ENCODE assay signal across 24 cellular contexts in genomic region chr6:97187951-97188350, GRCh38.
"Had no signal": no experiment of that assay in that cellular context is flagged by ENCODE, and none has a peak within 500 bp of the region (broad histone marks: within the 10 kb centered on the region; RNA-seq: fewer than 3 reads in every experiment).

No MANE protein-coding gene starts in this region.

- H3K9me3 ChIP-seq: left ventricle myocardium inferior, neutrophil, ovary, prostate gland, right atrium auricular region, stomach, suprapubic skin, tibial nerve had no signal

- H3K27me3 Mint-ChIP-seq: activated naive CD8-positive, alpha-beta T cell; activated T-cell treated with anti-CD3 and anti-CD28 coated beads, Interleukin-2, amount 50 U/mL, for 24 hours; activated T-helper 17 cell treated with anti-CD3 and anti-CD28 coated beads, Interleukin-2, amount 50 U/mL, for 72 hours; T-cell had no signal

- DNase-seq: activated CD8-positive, alpha-beta memory T cell treated with anti-CD3 and anti-CD28 coated beads for 24 hours; activated CD8-positive, alpha-beta memory T cell treated with anti-CD3 and anti-CD28 coated beads, Interleukin-2, amount 50 U/mL, for 4 hours; activated T-cell treated with anti-CD3 and anti-CD28 coated beads, Interleukin-2, amount 50 U/mL, for 24 hours; amniotic stem cell; cerebellar nuclear complex; foreskin keratinocyte; left ventricle myocardium inferior; ovary; stimulated activated CD4-positive, alpha-beta T cell treated with anti-CD3 and anti-CD28 coated beads, Interleukin-2, amount 100 ng/mL, for 24 hours; stomach; T-cell had no signal

- H3K27ac Mint-ChIP-seq: activated naive CD8-positive, alpha-beta T cell; activated T-cell treated with anti-CD3 and anti-CD28 coated beads, Interleukin-2, amount 50 U/mL, for 24 hours; activated T-helper 17 cell treated with anti-CD3 and anti-CD28 coated beads, Interleukin-2, amount 50 U/mL, for 72 hours; nephron; stimulated activated effector memory CD8-positive, alpha-beta T cell treated with anti-CD3 and anti-CD28 coated beads, Interleukin-12 subunit alpha, Interleukin-12 subunit beta, amount 100 ng/mL, for 72 hours; T-cell; T-helper 2 cell treated with Interferon-gamma antibody and Interleukin-4, amounts not matched to agents 5 μg/mL and 100 μg/mL, for 36 hours; WTC11 had no signal

- H3K4me1 ChIP-seq: prostate gland, right atrium auricular region, stomach, suprapubic skin, tibial nerve had no signal

- H3K4me3 Mint-ChIP-seq: activated naive CD8-positive, alpha-beta T cell; activated T-cell treated with anti-CD3 and anti-CD28 coated beads, Interleukin-2, amount 50 U/mL, for 24 hours; activated T-helper 17 cell treated with anti-CD3 and anti-CD28 coated beads, Interleukin-2, amount 50 U/mL, for 72 hours; nephron; stimulated activated effector memory CD8-positive, alpha-beta T cell treated with anti-CD3 and anti-CD28 coated beads, Interleukin-12 subunit alpha, Interleukin-12 subunit beta, amount 100 ng/mL, for 72 hours; T-cell; T-helper 2 cell treated with Interferon-gamma antibody and Interleukin-4, amounts not matched to agents 5 μg/mL and 100 μg/mL, for 36 hours; WTC11 had no signal

- H3K27me3 ChIP-seq: foreskin keratinocyte, hepatocyte, neutrophil, ovary, right atrium auricular region, stomach, suprapubic skin, tibial nerve had no signal

- H3K9me3 Mint-ChIP-seq: activated T-cell treated with anti-CD3 and anti-CD28 coated beads, Interleukin-2, amount 50 U/mL, for 24 hours; activated T-helper 17 cell treated with anti-CD3 and anti-CD28 coated beads, Interleukin-2, amount 50 U/mL, for 72 hours; nephron; stimulated activated effector memory CD8-positive, alpha-beta T cell treated with anti-CD3 and anti-CD28 coated beads, Interleukin-12 subunit alpha, Interleukin-12 subunit beta, amount 100 ng/mL, for 72 hours; T-cell; T-helper 2 cell treated with Interferon-gamma antibody and Interleukin-4, amounts not matched to agents 5 μg/mL and 100 μg/mL, for 36 hours; WTC11 had no signal

- H2AFZ ChIP-seq: hepatocyte had no signal

- H3K4me2 ChIP-seq: hepatocyte had no signal

- H3K36me3 ChIP-seq: left ventricle myocardium inferior, neutrophil, ovary, prostate gland, right atrium auricular region, stomach, suprapubic skin, tibial nerve had no signal

- H3K4me3 ChIP-seq: hepatocyte, left ventricle myocardium inferior, ovary, prostate gland, right atrium auricular region, stomach, suprapubic skin, tibial nerve had no signal

- H3K27ac ChIP-seq: epithelial cell of prostate, foreskin keratinocyte, hepatocyte, left ventricle myocardium inferior, neutrophil, ovary, prostate gland, right atrium auricular region, stomach, suprapubic skin, tibial nerve had no signal

- H3K36me3 Mint-ChIP-seq: activated naive CD8-positive, alpha-beta T cell; stimulated activated effector memory CD8-positive, alpha-beta T cell treated with anti-CD3 and anti-CD28 coated beads, Interleukin-12 subunit alpha, Interleukin-12 subunit beta, amount 100 ng/mL, for 72 hours; T-cell; WTC11 had no signal

- H3K4me1 Mint-ChIP-seq: activated T-helper 17 cell treated with anti-CD3 and anti-CD28 coated beads, Interleukin-2, amount 50 U/mL, for 72 hours; nephron; T-cell had no signal

- H3K79me2 ChIP-seq: hepatocyte had no signal

- ATAC-seq: activated T-helper 17 cell treated with anti-CD3 and anti-CD28 coated beads, Interleukin-2, amount 50 U/mL, for 72 hours; foreskin keratinocyte; stimulated activated effector memory CD8-positive, alpha-beta T cell treated with anti-CD3 and anti-CD28 coated beads, Interleukin-12 subunit alpha, Interleukin-12 subunit beta, amount 100 ng/mL, for 72 hours; T-cell; WTC11 had no signal
